2 cellular contexts compared by ENCODE assay signal in the genomic region with DNA sequence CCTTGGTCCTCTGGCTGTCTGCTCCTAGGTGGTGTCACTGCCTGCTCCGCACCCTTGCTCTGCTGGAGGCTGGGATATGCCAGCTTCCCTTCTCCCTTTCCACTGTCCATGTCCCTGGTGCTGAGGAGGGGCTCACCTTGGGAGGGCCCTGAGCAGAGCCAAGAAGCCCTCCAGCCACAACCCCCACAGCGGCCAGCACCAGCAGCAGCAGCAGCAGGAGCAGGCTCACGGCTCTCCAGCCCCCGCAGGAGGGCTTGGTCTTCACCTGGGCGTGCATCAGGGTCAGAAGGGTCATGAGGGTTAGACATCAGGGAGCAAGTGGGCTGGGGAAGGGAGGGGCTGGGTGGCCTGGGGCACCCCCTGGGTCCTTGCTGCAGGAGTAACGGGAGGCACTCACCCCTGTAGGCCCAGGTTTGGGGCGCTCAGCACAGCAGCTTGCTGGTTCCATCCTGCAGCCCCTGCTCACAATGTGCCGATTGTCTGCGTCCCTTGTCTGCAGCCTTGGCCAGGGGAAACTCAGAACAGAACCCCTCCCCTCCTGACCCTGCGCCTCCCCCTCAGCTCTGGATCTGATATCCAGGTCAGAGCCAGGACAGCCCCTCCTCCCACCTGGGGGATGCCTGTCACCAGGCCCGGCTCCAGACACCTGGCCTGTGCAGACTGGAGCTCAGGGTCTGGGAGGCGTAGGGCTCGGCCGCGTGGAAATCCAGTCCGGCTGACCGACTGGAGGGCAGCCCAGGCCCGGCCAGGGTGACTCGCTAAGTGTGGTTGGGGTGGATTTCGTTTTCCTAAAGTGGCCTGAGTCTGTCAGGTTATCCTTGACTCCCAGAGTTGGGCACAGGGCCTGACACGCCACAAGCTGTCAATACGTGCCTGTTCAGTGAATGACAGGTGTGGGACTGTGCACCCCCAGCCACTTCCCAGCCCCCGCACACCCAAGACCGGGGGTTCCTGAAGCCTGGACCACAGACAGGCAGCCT.
TF ChIP-seq lines count a peak whose summit lies in the region.

Gene BRICD5 (minus strand): TSS at position 478 of the 980 bp plus-strand sequence. CDS start 30 bp downstream, at position 448.

TF ChIP-seq in HepG2, 621 proteins besides CTCF, POLR2A, EP300 and RAD21 (continued from another document and continues in another):
- TF ChIP-seq, protein P1, sequence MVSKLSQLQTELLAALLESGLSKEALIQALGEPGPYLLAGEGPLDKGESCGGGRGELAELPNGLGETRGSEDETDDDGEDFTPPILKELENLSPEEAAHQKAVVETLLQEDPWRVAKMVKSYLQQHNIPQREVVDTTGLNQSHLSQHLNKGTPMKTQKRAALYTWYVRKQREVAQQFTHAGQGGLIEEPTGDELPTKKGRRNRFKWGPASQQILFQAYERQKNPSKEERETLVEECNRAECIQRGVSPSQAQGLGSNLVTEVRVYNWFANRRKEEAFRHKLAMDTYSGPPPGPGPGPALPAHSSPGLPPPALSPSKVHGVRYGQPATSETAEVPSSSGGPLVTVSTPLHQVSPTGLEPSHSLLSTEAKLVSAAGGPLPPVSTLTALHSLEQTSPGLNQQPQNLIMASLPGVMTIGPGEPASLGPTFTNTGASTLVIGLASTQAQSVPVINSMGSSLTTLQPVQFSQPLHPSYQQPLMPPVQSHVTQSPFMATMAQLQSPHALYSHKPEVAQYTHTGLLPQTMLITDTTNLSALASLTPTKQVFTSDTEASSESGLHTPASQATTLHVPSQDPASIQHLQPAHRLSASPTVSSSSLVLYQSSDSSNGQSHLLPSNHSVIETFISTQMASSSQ (IDR thresholded peaks at IDR 0.05; ENCODE audit: low read depth), result no peak
- TF ChIP-seq, protein P1 (CRISPR knock-in tag; IDR thresholded peaks at IDR 0.05; ENCODE audit: borderline replicate concordance), result peak; percentile 69; the same call in 1 of the 2 replicates
- TF ChIP-seq CBX1 (IDR thresholded peaks at IDR 0.05; ENCODE audit: low read depth) (no peak), RBM22 (optimal IDR thresholded peaks at IDR 0.05; ENCODE audit: low read length) (peak; percentile 12), ZNF317 (CRISPR knock-in tag; IDR thresholded peaks at IDR 0.05) (peak; percentile 45; the same call in 1 of the 2 replicates), RXRB (CRISPR knock-in tag; IDR thresholded peaks at IDR 0.05; ENCODE audit: borderline replicate concordance) (no peak), XBP1 (CRISPR knock-in tag; IDR thresholded peaks at IDR 0.05) (no peak), ZNF576 (CRISPR knock-in tag; IDR thresholded peaks at IDR 0.05) (0 out of 2 replicates have a peak, but pooled peaks have one; percentile 33), TERF1 (CRISPR knock-in tag; IDR thresholded peaks at IDR 0.05) (peak; percentile 41; the same call in 1 of the 2 replicates), KDM5A (IDR thresholded peaks at IDR 0.05; ENCODE audit: borderline replicate concordance, low read length) (no peak), ZNF274 (CRISPR knock-in tag; IDR thresholded peaks at IDR 0.05) (peak; percentile 25; the same call in 1 of the 2 replicates), TFDP2 (CRISPR knock-in tag; IDR thresholded peaks at IDR 0.05) (0 out of 2 replicates have a peak, but pooled peaks have one; percentile 13), MED1 (CRISPR knock-in tag; IDR thresholded peaks at IDR 0.05) (no peak), NFATC3 (CRISPR knock-in tag; IDR thresholded peaks at IDR 0.05) (no peak), MTA1 (CRISPR knock-in tag; IDR thresholded peaks at IDR 0.05; ENCODE audit: borderline replicate concordance) (0 out of 2 replicates have a peak, but pooled peaks have one; percentile 23), POLR2AphosphoS5 (IDR thresholded peaks at IDR 0.05; ENCODE audit: low read depth, low read length) (peak; percentile 36; the same call in 1 of the 2 replicates), ZNF124 (CRISPR knock-in tag; IDR thresholded peaks at IDR 0.05) (no peak), ZKSCAN5 (CRISPR knock-in tag; IDR thresholded peaks at IDR 0.05) (no peak), ZFP90 (CRISPR knock-in tag; IDR thresholded peaks at IDR 0.05; ENCODE audit: borderline replicate concordance) (no peak)
- TF ChIP-seq, protein P2, sequence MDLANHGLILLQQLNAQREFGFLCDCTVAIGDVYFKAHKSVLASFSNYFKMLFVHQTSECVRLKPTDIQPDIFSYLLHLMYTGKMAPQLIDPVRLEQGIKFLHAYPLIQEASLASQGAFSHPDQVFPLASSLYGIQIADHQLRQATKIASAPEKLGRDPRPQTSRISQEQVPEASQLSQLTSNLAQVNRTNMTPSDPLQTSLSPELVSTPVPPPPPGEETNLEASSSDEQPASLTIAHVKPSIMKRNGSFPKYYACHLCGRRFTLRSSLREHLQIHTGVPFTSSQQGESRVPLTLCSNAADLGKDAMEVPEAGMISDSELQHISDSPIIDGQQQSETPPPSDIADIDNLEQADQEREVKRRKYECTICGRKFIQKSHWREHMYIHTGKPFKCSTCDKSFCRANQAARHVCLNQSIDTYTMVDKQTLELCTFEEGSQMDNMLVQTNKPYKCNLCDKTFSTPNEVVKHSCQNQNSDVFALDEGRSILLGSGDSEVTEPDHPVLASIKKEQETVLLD (CRISPR knock-in tag; IDR thresholded peaks at IDR 0.05; ENCODE audit: low read depth), result 0 out of 2 replicates have a peak, but pooled peaks have one; percentile 41

TF ChIP-seq in WTC11, 78 proteins besides CTCF, POLR2A, EP300 and RAD21 (continued from another document and continues in another):
- TF ChIP-seq, protein P3, sequence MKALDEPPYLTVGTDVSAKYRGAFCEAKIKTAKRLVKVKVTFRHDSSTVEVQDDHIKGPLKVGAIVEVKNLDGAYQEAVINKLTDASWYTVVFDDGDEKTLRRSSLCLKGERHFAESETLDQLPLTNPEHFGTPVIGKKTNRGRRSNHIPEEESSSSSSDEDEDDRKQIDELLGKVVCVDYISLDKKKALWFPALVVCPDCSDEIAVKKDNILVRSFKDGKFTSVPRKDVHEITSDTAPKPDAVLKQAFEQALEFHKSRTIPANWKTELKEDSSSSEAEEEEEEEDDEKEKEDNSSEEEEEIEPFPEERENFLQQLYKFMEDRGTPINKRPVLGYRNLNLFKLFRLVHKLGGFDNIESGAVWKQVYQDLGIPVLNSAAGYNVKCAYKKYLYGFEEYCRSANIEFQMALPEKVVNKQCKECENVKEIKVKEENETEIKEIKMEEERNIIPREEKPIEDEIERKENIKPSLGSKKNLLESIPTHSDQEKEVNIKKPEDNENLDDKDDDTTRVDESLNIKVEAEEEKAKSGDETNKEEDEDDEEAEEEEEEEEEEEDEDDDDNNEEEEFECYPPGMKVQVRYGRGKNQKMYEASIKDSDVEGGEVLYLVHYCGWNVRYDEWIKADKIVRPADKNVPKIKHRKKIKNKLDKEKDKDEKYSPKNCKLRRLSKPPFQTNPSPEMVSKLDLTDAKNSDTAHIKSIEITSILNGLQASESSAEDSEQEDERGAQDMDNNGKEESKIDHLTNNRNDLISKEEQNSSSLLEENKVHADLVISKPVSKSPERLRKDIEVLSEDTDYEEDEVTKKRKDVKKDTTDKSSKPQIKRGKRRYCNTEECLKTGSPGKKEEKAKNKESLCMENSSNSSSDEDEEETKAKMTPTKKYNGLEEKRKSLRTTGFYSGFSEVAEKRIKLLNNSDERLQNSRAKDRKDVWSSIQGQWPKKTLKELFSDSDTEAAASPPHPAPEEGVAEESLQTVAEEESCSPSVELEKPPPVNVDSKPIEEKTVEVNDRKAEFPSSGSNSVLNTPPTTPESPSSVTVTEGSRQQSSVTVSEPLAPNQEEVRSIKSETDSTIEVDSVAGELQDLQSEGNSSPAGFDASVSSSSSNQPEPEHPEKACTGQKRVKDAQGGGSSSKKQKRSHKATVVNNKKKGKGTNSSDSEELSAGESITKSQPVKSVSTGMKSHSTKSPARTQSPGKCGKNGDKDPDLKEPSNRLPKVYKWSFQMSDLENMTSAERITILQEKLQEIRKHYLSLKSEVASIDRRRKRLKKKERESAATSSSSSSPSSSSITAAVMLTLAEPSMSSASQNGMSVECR (CRISPR knock-in tag; IDR thresholded peaks at IDR 0.05; ENCODE audit: borderline replicate concordance), result peak; percentile 67; the same call in 1 of the 2 replicates
- TF ChIP-seq TEAD4 (CRISPR knock-in tag; IDR thresholded peaks at IDR 0.05) (no peak), GABPB1 (CRISPR knock-in tag; IDR thresholded peaks at IDR 0.05) (no peak), PRRX2 (CRISPR knock-in tag; IDR thresholded peaks at IDR 0.05) (no peak), FOXK1 (CRISPR knock-in tag; IDR thresholded peaks at IDR 0.05) (no peak), TCF7 (CRISPR knock-in tag; IDR thresholded peaks at IDR 0.05; ENCODE audit: low read depth) (no peak), FOXP1 (CRISPR knock-in tag; IDR thresholded peaks at IDR 0.05; ENCODE audit: borderline replicate concordance) (peak; percentile 73; the same call in 1 of the 2 replicates), NR1H2 (CRISPR knock-in tag; IDR thresholded peaks at IDR 0.05) (no peak), SP1 (CRISPR knock-in tag; conservative IDR thresholded peaks at IDR 0.05) (peak; percentile 61; the same call in 1 of the 2 replicates), ESRRA (CRISPR knock-in tag; IDR thresholded peaks at IDR 0.05; ENCODE audit: borderline replicate concordance) (no peak), NR3C1 (CRISPR knock-in tag; conservative IDR thresholded peaks at IDR 0.05; ENCODE audit: low read depth) (no peak), ZNF232 (CRISPR knock-in tag; IDR thresholded peaks at IDR 0.05) (peak; percentile 82), ATF6 (CRISPR knock-in tag; IDR thresholded peaks at IDR 0.05) (no peak)
- TF ChIP-seq, protein P4, sequence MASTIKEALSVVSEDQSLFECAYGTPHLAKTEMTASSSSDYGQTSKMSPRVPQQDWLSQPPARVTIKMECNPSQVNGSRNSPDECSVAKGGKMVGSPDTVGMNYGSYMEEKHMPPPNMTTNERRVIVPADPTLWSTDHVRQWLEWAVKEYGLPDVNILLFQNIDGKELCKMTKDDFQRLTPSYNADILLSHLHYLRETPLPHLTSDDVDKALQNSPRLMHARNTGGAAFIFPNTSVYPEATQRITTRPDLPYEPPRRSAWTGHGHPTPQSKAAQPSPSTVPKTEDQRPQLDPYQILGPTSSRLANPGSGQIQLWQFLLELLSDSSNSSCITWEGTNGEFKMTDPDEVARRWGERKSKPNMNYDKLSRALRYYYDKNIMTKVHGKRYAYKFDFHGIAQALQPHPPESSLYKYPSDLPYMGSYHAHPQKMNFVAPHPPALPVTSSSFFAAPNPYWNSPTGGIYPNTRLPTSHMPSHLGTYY (CRISPR knock-in tag; IDR thresholded peaks at IDR 0.05), result no peak
- TF ChIP-seq, protein P5, sequence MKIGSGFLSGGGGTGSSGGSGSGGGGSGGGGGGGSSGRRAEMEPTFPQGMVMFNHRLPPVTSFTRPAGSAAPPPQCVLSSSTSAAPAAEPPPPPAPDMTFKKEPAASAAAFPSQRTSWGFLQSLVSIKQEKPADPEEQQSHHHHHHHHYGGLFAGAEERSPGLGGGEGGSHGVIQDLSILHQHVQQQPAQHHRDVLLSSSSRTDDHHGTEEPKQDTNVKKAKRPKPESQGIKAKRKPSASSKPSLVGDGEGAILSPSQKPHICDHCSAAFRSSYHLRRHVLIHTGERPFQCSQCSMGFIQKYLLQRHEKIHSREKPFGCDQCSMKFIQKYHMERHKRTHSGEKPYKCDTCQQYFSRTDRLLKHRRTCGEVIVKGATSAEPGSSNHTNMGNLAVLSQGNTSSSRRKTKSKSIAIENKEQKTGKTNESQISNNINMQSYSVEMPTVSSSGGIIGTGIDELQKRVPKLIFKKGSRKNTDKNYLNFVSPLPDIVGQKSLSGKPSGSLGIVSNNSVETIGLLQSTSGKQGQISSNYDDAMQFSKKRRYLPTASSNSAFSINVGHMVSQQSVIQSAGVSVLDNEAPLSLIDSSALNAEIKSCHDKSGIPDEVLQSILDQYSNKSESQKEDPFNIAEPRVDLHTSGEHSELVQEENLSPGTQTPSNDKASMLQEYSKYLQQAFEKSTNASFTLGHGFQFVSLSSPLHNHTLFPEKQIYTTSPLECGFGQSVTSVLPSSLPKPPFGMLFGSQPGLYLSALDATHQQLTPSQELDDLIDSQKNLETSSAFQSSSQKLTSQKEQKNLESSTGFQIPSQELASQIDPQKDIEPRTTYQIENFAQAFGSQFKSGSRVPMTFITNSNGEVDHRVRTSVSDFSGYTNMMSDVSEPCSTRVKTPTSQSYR (CRISPR knock-in tag; IDR thresholded peaks at IDR 0.05), result peak; percentile 78
- TF ChIP-seq, protein P6, sequence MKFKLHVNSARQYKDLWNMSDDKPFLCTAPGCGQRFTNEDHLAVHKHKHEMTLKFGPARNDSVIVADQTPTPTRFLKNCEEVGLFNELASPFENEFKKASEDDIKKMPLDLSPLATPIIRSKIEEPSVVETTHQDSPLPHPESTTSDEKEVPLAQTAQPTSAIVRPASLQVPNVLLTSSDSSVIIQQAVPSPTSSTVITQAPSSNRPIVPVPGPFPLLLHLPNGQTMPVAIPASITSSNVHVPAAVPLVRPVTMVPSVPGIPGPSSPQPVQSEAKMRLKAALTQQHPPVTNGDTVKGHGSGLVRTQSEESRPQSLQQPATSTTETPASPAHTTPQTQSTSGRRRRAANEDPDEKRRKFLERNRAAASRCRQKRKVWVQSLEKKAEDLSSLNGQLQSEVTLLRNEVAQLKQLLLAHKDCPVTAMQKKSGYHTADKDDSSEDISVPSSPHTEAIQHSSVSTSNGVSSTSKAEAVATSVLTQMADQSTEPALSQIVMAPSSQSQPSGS (CRISPR knock-in tag; IDR thresholded peaks at IDR 0.05; ENCODE audit: borderline replicate concordance, low read depth), result no peak
- TF ChIP-seq, protein P7, sequence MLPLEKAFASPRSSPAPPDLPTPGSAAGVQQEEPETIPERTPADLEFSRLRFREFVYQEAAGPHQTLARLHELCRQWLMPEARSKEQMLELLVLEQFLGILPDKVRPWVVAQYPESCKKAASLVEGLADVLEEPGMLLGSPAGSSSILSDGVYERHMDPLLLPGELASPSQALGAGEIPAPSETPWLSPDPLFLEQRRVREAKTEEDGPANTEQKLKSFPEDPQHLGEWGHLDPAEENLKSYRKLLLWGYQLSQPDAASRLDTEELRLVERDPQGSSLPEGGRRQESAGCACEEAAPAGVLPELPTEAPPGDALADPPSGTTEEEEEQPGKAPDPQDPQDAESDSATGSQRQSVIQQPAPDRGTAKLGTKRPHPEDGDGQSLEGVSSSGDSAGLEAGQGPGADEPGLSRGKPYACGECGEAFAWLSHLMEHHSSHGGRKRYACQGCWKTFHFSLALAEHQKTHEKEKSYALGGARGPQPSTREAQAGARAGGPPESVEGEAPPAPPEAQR (CRISPR knock-in tag; IDR thresholded peaks at IDR 0.05), result no peak
